Comparison of ENCODE assay signal across 27 cellular contexts in genomic region chr5:109022056-109022455, GRCh38.
"Had no signal": no experiment of that assay in that cellular context is flagged by ENCODE, and none has a peak within 500 bp of the region (broad histone marks: within the 10 kb centered on the region; RNA-seq: fewer than 3 reads in every experiment).

No MANE protein-coding gene starts in this region.

- H3K27ac ChIP-seq: stomach, suprapubic skin, testis, thoracic aorta, thyroid gland, tibial artery, tibial nerve, transverse colon, upper lobe of left lung, upper lobe of right lung, uterus, vagina had no signal

- DNase-seq: stimulated activated CD4-positive, alpha-beta T cell treated with anti-CD3 and anti-CD28 coated beads, Interleukin-2, amount 100 ng/mL, for 48 hours; stimulated activated CD4-positive, alpha-beta T cell treated with anti-CD3 and anti-CD28 coated beads, Interleukin-4, amount 100 ng/mL, for 1 hour; stimulated activated CD4-positive, alpha-beta T cell treated with anti-CD3 and anti-CD28 coated beads, Interleukin-4, amount 100 ng/mL, for 24 hours; stimulated activated CD4-positive, alpha-beta T cell treated with anti-CD3 and anti-CD28 coated beads, Interleukin-4, amount 100 ng/mL, for 4 hours; stimulated activated CD8-positive, alpha-beta memory T cell treated with anti-CD3 and anti-CD28 coated beads, Interleukin-4, amount 100 ng/mL, for 48 hours; stimulated activated naive CD4-positive, alpha-beta T cell; stimulated activated naive CD4-positive, alpha-beta T cell treated with Interleukin-2 at 50 U/mL for 16 hours; stimulated activated naive CD8-positive, alpha-beta T cell treated with anti-CD3 and anti-CD28 coated beads, Interleukin-15, amount 100 ng/mL, for 72 hours; stimulated activated naive CD8-positive, alpha-beta T cell treated with anti-CD3 and anti-CD28 coated beads, Interleukin-15, Interleukin-2, amounts not matched to agents 100 U/mL and 50 U/mL, for 24 hours; stomach; substantia nigra; testis; thyroid gland; tibial artery; transverse colon; trophoblast cell; upper lobe of left lung; upper lobe of right lung; uterus had no signal

- H3K4me1 ChIP-seq: stomach, suprapubic skin, testis, thyroid gland, tibial artery, upper lobe of left lung, upper lobe of right lung, uterus, vagina had no signal

- H3K36me3 ChIP-seq: thoracic aorta, thyroid gland, transverse colon, upper lobe of right lung, uterus had no signal

- H3K27ac Mint-ChIP-seq: stimulated activated effector memory CD8-positive, alpha-beta T cell treated with anti-CD3 and anti-CD28 coated beads, Interleukin-12 subunit alpha, Interleukin-12 subunit beta, amount 100 ng/mL, for 72 hours; stimulated activated memory B cell treated with anti-CD40 and anti-IgM and Interleukin-4, amounts not matched to agents 10 μg/mL and 1 μg/mL and 100 μg/mL, for 72 hours; stimulated activated naive CD8-positive, alpha-beta T cell treated with anti-CD3 and anti-CD28 coated beads, Interleukin-15, amount 100 ng/mL, for 72 hours; stimulated activated naive CD8-positive, alpha-beta T cell treated with anti-CD3 and anti-CD28 coated beads, Interleukin-15, Interleukin-2, amounts not matched to agents 100 ng/mL and 50 ng/mL, for 24 hours; type B pancreatic cell had no signal

- ATAC-seq: stimulated activated effector memory CD8-positive, alpha-beta T cell treated with anti-CD3 and anti-CD28 coated beads, Interleukin-12 subunit alpha, Interleukin-12 subunit beta, amount 100 ng/mL, for 72 hours; stimulated activated memory B cell treated with anti-CD40 and anti-IgM and Interleukin-4, amounts not matched to agents 10 μg/mL and 1 μg/mL and 100 μg/mL, for 72 hours; stimulated activated naive CD8-positive, alpha-beta T cell treated with anti-CD3 and anti-CD28 coated beads, Interleukin-15, amount 100 ng/mL, for 72 hours; stimulated activated naive CD8-positive, alpha-beta T cell treated with anti-CD3 and anti-CD28 coated beads, Interleukin-15, Interleukin-2, amounts not matched to agents 100 U/mL and 50 U/mL, for 24 hours; upper lobe of right lung had no signal

- H3K27me3 ChIP-seq: stomach, suprapubic skin, testis, thyroid gland, tibial artery, tibial nerve, transverse colon, upper lobe of left lung, upper lobe of right lung, uterus, vagina had no signal

- H3K4me3 ChIP-seq: stomach, suprapubic skin, testis, thoracic aorta, thyroid gland, tibial artery, tibial nerve, transverse colon, upper lobe of left lung, upper lobe of right lung, uterus, vagina had no signal

- H3K36me3 Mint-ChIP-seq: stimulated activated effector memory CD8-positive, alpha-beta T cell treated with anti-CD3 and anti-CD28 coated beads, Interleukin-12 subunit alpha, Interleukin-12 subunit beta, amount 100 ng/mL, for 72 hours had no signal

- H3K4me1 Mint-ChIP-seq: stimulated activated effector memory CD8-positive, alpha-beta T cell treated with anti-CD3 and anti-CD28 coated beads, Interleukin-12 subunit alpha, Interleukin-12 subunit beta, amount 100 ng/mL, for 72 hours; stimulated activated memory B cell treated with anti-CD40 and anti-IgM and Interleukin-4, amounts not matched to agents 10 μg/mL and 1 μg/mL and 100 μg/mL, for 72 hours; stimulated activated naive CD8-positive, alpha-beta T cell treated with anti-CD3 and anti-CD28 coated beads, Interleukin-15, amount 100 ng/mL, for 72 hours had no signal

- H3K27me3 Mint-ChIP-seq: stimulated activated memory B cell treated with anti-CD40 and anti-IgM and Interleukin-4, amounts not matched to agents 10 μg/mL and 1 μg/mL and 100 μg/mL, for 72 hours; stimulated activated naive CD8-positive, alpha-beta T cell treated with anti-CD3 and anti-CD28 coated beads, Interleukin-15, amount 100 ng/mL, for 72 hours; stimulated activated naive CD8-positive, alpha-beta T cell treated with anti-CD3 and anti-CD28 coated beads, Interleukin-15, Interleukin-2, amounts not matched to agents 100 ng/mL and 50 ng/mL, for 24 hours; type B pancreatic cell had no signal

- H3K9me3 Mint-ChIP-seq: stimulated activated effector memory CD8-positive, alpha-beta T cell treated with anti-CD3 and anti-CD28 coated beads, Interleukin-12 subunit alpha, Interleukin-12 subunit beta, amount 100 ng/mL, for 72 hours; stimulated activated memory B cell treated with anti-CD40 and anti-IgM and Interleukin-4, amounts not matched to agents 10 μg/mL and 1 μg/mL and 100 μg/mL, for 72 hours; stimulated activated naive CD8-positive, alpha-beta T cell treated with anti-CD3 and anti-CD28 coated beads, Interleukin-15, amount 100 ng/mL, for 72 hours; stimulated activated naive CD8-positive, alpha-beta T cell treated with anti-CD3 and anti-CD28 coated beads, Interleukin-15, Interleukin-2, amounts not matched to agents 100 ng/mL and 50 ng/mL, for 24 hours had no signal

- H3K9me3 ChIP-seq: suprapubic skin, testis, thoracic aorta, thyroid gland, transverse colon, upper lobe of right lung, uterus, vagina had no signal

- H3K4me3 Mint-ChIP-seq: stimulated activated effector memory CD8-positive, alpha-beta T cell treated with anti-CD3 and anti-CD28 coated beads, Interleukin-12 subunit alpha, Interleukin-12 subunit beta, amount 100 ng/mL, for 72 hours; stimulated activated memory B cell treated with anti-CD40 and anti-IgM and Interleukin-4, amounts not matched to agents 10 μg/mL and 1 μg/mL and 100 μg/mL, for 72 hours; stimulated activated naive CD8-positive, alpha-beta T cell treated with anti-CD3 and anti-CD28 coated beads, Interleukin-15, amount 100 ng/mL, for 72 hours; stimulated activated naive CD8-positive, alpha-beta T cell treated with anti-CD3 and anti-CD28 coated beads, Interleukin-15, Interleukin-2, amounts not matched to agents 100 ng/mL and 50 ng/mL, for 24 hours; type B pancreatic cell had no signal
